In genomic region chr1:55860816-55861519, GRCh38 we compare ENCODE assay signal across 23 cellular contexts.
DNase-seq lines count a peak whose midpoint lies in the region; FAIRE-seq and TF ChIP-seq lines count a peak whose summit lies in the region.
"Had no signal": no experiment of that assay in that cellular context is flagged by ENCODE, and none has a peak within 500 bp of the region (broad histone marks: within the 10 kb centered on the region; RNA-seq: fewer than 3 reads in every experiment).

No MANE protein-coding gene starts in this region.

- DNase-seq in OCI-LY7 (ENCODE audit: low spot score) = no peak
- DNase-seq in H1 (ENCODE audit: low read depth in 1 of 2, low spot score in 2 of 2) = peak; percentile 3 to 51
- peak; percentile 32 for DNase-seq in mesendoderm
- no peak for DNase-seq in SHP77 treated with DMSO at 0.1 percent for 48 hours (lab: John Stamatoyannopoulos, UW)
- DNase-seq in hepatic stellate cell (ENCODE audit: low spot score) = no peak
- DNase-seq in SIG-M5 (lab: John Stamatoyannopoulos, UW) = no peak
- DNase-seq in T-helper 2 cell = no peak
- DNase-seq: activated CD8-positive, alpha-beta T cell treated with anti-CD3 and anti-CD28 coated beads, Interleukin-2, amount 10 ng/mL, durations not matched to agents 7 days and 5 days; activated T-cell treated with anti-CD3 and anti-CD28 coated beads, Interleukin-2, amount 50 U/mL, for 1 hour; CD4-positive, CD25-positive, alpha-beta regulatory T cell; DMS 273 treated with DMSO at 0.1 percent for 48 hours; NCI-H1105; NCI-H2029 treated with DMSO at 0.1 percent for 48 hours; NCI-H510A; nucleus accumbens; stimulated activated CD4-positive, alpha-beta T cell treated with anti-CD3 and anti-CD28 coated beads, Interleukin-4, amount 100 ng/mL, for 1 hour; stimulated activated naive CD4-positive, alpha-beta T cell; testis had no signal

- CTCF ChIA-PET in OCI-LY7 (lab: Charles Lee; ENCODE audit: unreplicated experiment) (no interaction called here), H1 (lab: Charles Lee; ENCODE audit: partially characterized antibody) (interaction anchor here (0.6 to 7.3 kb wide), 12 partner anchors 9 to 915 kb away, joined by 3 to 53 read pairs (median 4); no protein-coding TSS in a partner anchor)

- no peak overlapping the region for H2BK5ac ChIP-seq in H1 (ENCODE audit: low read depth, low read length)
- no peak overlapping the region for H2BK5ac ChIP-seq in mesendoderm (ENCODE audit: low read length)

- H3K36me3 ChIP-seq in OCI-LY7 (ENCODE audit: insufficient read depth, low read length) (no peaks in the 10 kb centered on the region), H1 (ENCODE audit: control insufficient read depth in 2 of 4, insufficient read depth in 4 of 4, low read length in 3 of 4) (no peaks in the 10 kb centered on the region), mesendoderm (ENCODE audit: control insufficient read depth, insufficient read depth, low read length) (no peaks in the 10 kb centered on the region)

- H3K4ac ChIP-seq in H1 (replicated peaks; ENCODE audit: insufficient read length, low read depth, low read length) = no peak overlapping the region
- no peak overlapping the region for H3K4ac ChIP-seq in mesendoderm (ENCODE audit: low read depth, low read length)

- H3K27me3 ChIP-seq in H1 (replicated peaks in 1 of 4; ENCODE audit: control insufficient read depth in 3 of 4, extremely low read depth in 1 of 4, insufficient read depth in 3 of 4, low read length in 3 of 4) (no peaks in the 10 kb centered on the region), mesendoderm (ENCODE audit: insufficient read depth, low read length, poor library complexity) (no peaks in the 10 kb centered on the region)
- H3K27me3 ChIP-seq: testis had no signal

- H2AFZ ChIP-seq in OCI-LY7 (ENCODE audit: low read length) (no peak overlapping the region), H1 (ENCODE audit: low read length) (no peak overlapping the region)

- H3K79me2 ChIP-seq in OCI-LY7 (ENCODE audit: insufficient read depth, low read depth, low read length) (no peaks in the 10 kb centered on the region), H1 (ENCODE audit: control insufficient read depth in 1 of 2, insufficient read depth in 2 of 2, low read length in 2 of 2) (no peaks in the 10 kb centered on the region), mesendoderm (ENCODE audit: control insufficient read depth, insufficient read depth, low read length) (no peaks in the 10 kb centered on the region)

- H3K4me1 ChIP-seq in OCI-LY7 (ENCODE audit: insufficient read depth, low read length, poor library complexity, severe bottlenecking) (no peaks in the 10 kb centered on the region), H1 (replicated peaks in 1 of 4; ENCODE audit: control insufficient read depth in 3 of 4, insufficient read depth in 4 of 4, low read length in 3 of 4) (no peaks in the 10 kb centered on the region), mesendoderm (ENCODE audit: control insufficient read depth, low read depth, low read length) (no peaks in the 10 kb centered on the region)
- H3K4me1 ChIP-seq: testis had no signal

- H3K9me3 ChIP-seq in OCI-LY7 (ENCODE audit: low read length) (no peaks in the 10 kb centered on the region), H1 (ENCODE audit: insufficient read depth in 2 of 2, low read depth in 1 of 2, low read length in 1 of 2) (no peaks in the 10 kb centered on the region)
- H3K9me3 ChIP-seq: testis had no signal

- H4K8ac ChIP-seq in H1 (ENCODE audit: extremely low read depth, insufficient read depth, low read length) (no peak overlapping the region), mesendoderm (ENCODE audit: low read depth, low read length) (no peak overlapping the region)

- H3K4me2 ChIP-seq in OCI-LY7 (ENCODE audit: low read length) (no peak overlapping the region), H1 (ENCODE audit: insufficient read depth in 1 of 2, low read depth in 2 of 2, low read length in 2 of 2) (no peak overlapping the region), mesendoderm (ENCODE audit: low read length) (no peak overlapping the region)

- peak; percentile 86 to 90 for TF ChIP-seq RAD21 in H1 (IDR thresholded peaks at IDR 0.05 in 1 of 2, conservative IDR thresholded peaks at IDR 0.05 in 1 of 2; ENCODE audit: low read depth in 2 of 2, low read length in 2 of 2)

- intact Hi-C loops in OCI-LY7 (cut with micrococcal nuclease; ENCODE audit: unreplicated experiment) = no loop called here

- H2BK120ac ChIP-seq in H1 (replicated peaks; ENCODE audit: low read depth, low read length) = no peak overlapping the region
- no peak overlapping the region for H2BK120ac ChIP-seq in mesendoderm (ENCODE audit: low read depth, low read length)

- no TSS peak for BruUV-seq in OCI-LY7 (replicated peaks; lab: Mats Ljungman, UMichigan)

- no peaks in the 10 kb centered on the region for H3K9me2 ChIP-seq in OCI-LY7 (ENCODE audit: insufficient read depth, low read length)

- H3K79me1 ChIP-seq in H1 (ENCODE audit: low read depth, low read length) = no peaks in the 10 kb centered on the region
- no peaks in the 10 kb centered on the region for H3K79me1 ChIP-seq in mesendoderm (ENCODE audit: low read length)

- H2BK20ac ChIP-seq in H1 (ENCODE audit: low read length) = no peak overlapping the region

- TF ChIP-seq POLR2A in H1 (IDR thresholded peaks at IDR 0.05; ENCODE audit: control extremely low read depth in 1 of 2, low read depth in 2 of 2, low read length in 2 of 2) = no peak

- H2BK12ac ChIP-seq in H1 (ENCODE audit: low read depth, low read length) = no peak overlapping the region

- no peak overlapping the region for H4K5ac ChIP-seq in H1 (ENCODE audit: insufficient read length, low read depth, low read length)
- no peak overlapping the region for H4K5ac ChIP-seq in mesendoderm (ENCODE audit: low read length)

- H2AK5ac ChIP-seq in H1 (ENCODE audit: low read depth, low read length) = no peak overlapping the region
- no peak overlapping the region for H2AK5ac ChIP-seq in mesendoderm (ENCODE audit: low read length)

- no peak overlapping the region for H3K23ac ChIP-seq in H1 (ENCODE audit: insufficient read length)
- no peak overlapping the region for H3K23ac ChIP-seq in mesendoderm (ENCODE audit: low read length)

- H4K20me1 ChIP-seq in OCI-LY7 (ENCODE audit: insufficient read depth, low read length) (no peaks in the 10 kb centered on the region), H1 (replicated peaks in 1 of 2; ENCODE audit: control insufficient read depth in 1 of 2, insufficient read depth in 2 of 2, low read length in 2 of 2) (no peaks in the 10 kb centered on the region)

- FAIRE-seq in H1 (lab: Jason Lieb, UNC) = peak; percentile 66
- FAIRE-seq: bronchial epithelial cell, frontal cortex, GM12892 had no signal

- TF ChIP-seq CTCF in GM12874 (IDR thresholded peaks at IDR 0.05; ENCODE audit: insufficient read depth, low read depth, low read length) (peak; percentile 21; the same call in 1 of the 2 replicates), OCI-LY7 (conservative IDR thresholded peaks at IDR 0.05; ENCODE audit: low read length) (0 out of 2 replicates have a peak, but pooled peaks have one; percentile 22), H1 (IDR thresholded peaks at IDR 0.05; ENCODE audit: control extremely low read depth in 1 of 3, insufficient read depth in 1 of 3, low read depth in 1 of 3, low read length in 3 of 3) (peak; percentile 49 to 67 (median 65))

- no peak overlapping the region for H3K9ac ChIP-seq in H1 (replicated peaks in 1 of 4; ENCODE audit: extremely low read depth in 1 of 4, low read depth in 3 of 4, low read length in 3 of 4)
- H3K9ac ChIP-seq in mesendoderm (ENCODE audit: low read length) = no peak overlapping the region

- H3K18ac ChIP-seq in H1 (ENCODE audit: extremely low read depth, low read length) = no peak overlapping the region
- no peak overlapping the region for H3K18ac ChIP-seq in mesendoderm (ENCODE audit: low read length)

- no peak overlapping the region for H3K56ac ChIP-seq in H1 (replicated peaks; ENCODE audit: insufficient read length, low read depth, low read length)
- no peak overlapping the region for H3K56ac ChIP-seq in mesendoderm (ENCODE audit: low read length)

- 59% methylated on average over 6 of the region's 6 CpGs; no CpG with 5 or more reads in 1 of the 2 experiments for WGBS in H1 (ENCODE audit: extremely low coverage in 1 of 2, insufficient coverage in 1 of 2, insufficient read length in 1 of 2, insufficient replicate concordance in 2 of 2, low coverage in 1 of 2, low lambda C conversion rate in 2 of 2, missing lambda C conversion rate in 1 of 2), 2 experiments
- WGBS in mesendoderm (ENCODE audit: extremely low coverage, insufficient coverage, low lambda C conversion rate) = no CpG with 5 or more reads among the region's 6 CpGs

- H3K27ac ChIP-seq in OCI-LY7 (ENCODE audit: low read depth, low read length, poor library complexity, severe bottlenecking) = no peak overlapping the region
- H3K27ac ChIP-seq in H1 (ENCODE audit: low read depth, low read length) = no peak overlapping the region
- H3K27ac ChIP-seq in mesendoderm (ENCODE audit: low read depth, low read length) = no peak overlapping the region
- H3K27ac ChIP-seq: testis had no signal

- no peak overlapping the region for H4K91ac ChIP-seq in H1 (replicated peaks; ENCODE audit: insufficient read length, low read length)

- TF ChIP-seq EP300 in H1 (IDR thresholded peaks at IDR 0.05; ENCODE audit: borderline replicate concordance in 1 of 2, low read depth in 2 of 2, low read length in 2 of 2) = no peak

- POLR2A ChIA-PET in OCI-LY7 (lab: Charles Lee) = no interaction called here
- POLR2A ChIA-PET in H1 (lab: Charles Lee; ENCODE audit: partially characterized antibody) = interaction anchor here (0.9 kb wide), 2 partner anchors 11 to 724 kb away, joined by 3 read pairs; no protein-coding TSS in a partner anchor

- H2BK15ac ChIP-seq in H1 (ENCODE audit: low read length) (no peak overlapping the region), mesendoderm (replicated peaks; ENCODE audit: low read depth) (no peak overlapping the region)

- H3K14ac ChIP-seq in H1 (ENCODE audit: insufficient read length) = no peak overlapping the region

- no peak overlapping the region for H3K4me3 ChIP-seq in OCI-LY7 (ENCODE audit: low read depth, low read length, poor library complexity, severe bottlenecking)
- H3K4me3 ChIP-seq in H1 (ENCODE audit: extremely low read depth in 1 of 4, insufficient read depth in 2 of 4, low read depth in 3 of 4, low read length in 4 of 4) = no peak overlapping the region
- H3K4me3 ChIP-seq in mesendoderm (ENCODE audit: low read length) = no peak overlapping the region
- H3K4me3 ChIP-seq: lung, testis had no signal

- no peaks in the 10 kb centered on the region for H3K23me2 ChIP-seq in H1 (ENCODE audit: low read depth, low read length)

TF ChIP-seq in H1, 55 proteins besides CTCF, POLR2A, EP300 and RAD21 (continues in another document):
- no peak for TF ChIP-seq CBX5 (IDR thresholded peaks at IDR 0.05; ENCODE audit: low read depth, low read length)
- TF ChIP-seq RBBP5 (IDR thresholded peaks at IDR 0.05; ENCODE audit: borderline replicate concordance, low read depth, low read length) = no peak
- TF ChIP-seq KDM4A (IDR thresholded peaks at IDR 0.05; ENCODE audit: low read depth, low read length, severe bottlenecking) = no peak
- no peak for TF ChIP-seq KDM1A (IDR thresholded peaks at IDR 0.05; ENCODE audit: borderline replicate concordance, low read length)

Comparison
In these comparisons a context has a peak if more than half of its experiments do, and no peak if none do; other contexts are left out.
1. DNase-seq: peak in H1 (2 of 2) and mesendoderm (single experiment); none in OCI-LY7 (single experiment), SHP77 treated with DMSO at 0.1 percent for 48 hours (single experiment), hepatic stellate cell (single experiment), SIG-M5 (single experiment) and T-helper 2 cell (0 of 5).
2. Peak in every context shown above with its lines, with median percentiles within 50 percentile points of each other: CTCF ChIP-seq.